ENCODE assay signal across 8 cellular contexts in genomic region chr15:94174399-94174802, GRCh38. TPM values are rescaled to one million over a fixed set of nuclear protein-coding genes. Genes with fewer than 3 reads are reported as not detected.
DNase-seq lines count a peak whose midpoint lies in the region; ATAC-seq and TF ChIP-seq lines count a peak whose summit lies in the region.

No MANE protein-coding gene starts in this region.

- no peak overlapping the region for H3K27ac ChIP-seq in mammary epithelial cell (ENCODE audit: insufficient read depth, low read depth, low read length)
- no peak overlapping the region for H3K27ac ChIP-seq in aorta (ENCODE audit: low read depth in 1 of 2, low read length in 2 of 2)

- no peak overlapping the region for H3K4me2 ChIP-seq in mammary epithelial cell (ENCODE audit: insufficient read depth, low read depth, low read length)

- ATAC-seq in GM21528 (IDR thresholded peaks at IDR 0.05; ENCODE audit: low FRiP score, unreplicated experiment) (peak; percentile 92), T-cell (replicated peaks in 1 of 4) (no peak), aorta (ENCODE audit: low FRiP score) (no peak)

- no peaks in the 10 kb centered on the region for H3K27me3 ChIP-seq in mammary epithelial cell (ENCODE audit: insufficient read depth, low read length)
- no peaks in the 10 kb centered on the region for H3K27me3 ChIP-seq in aorta (ENCODE audit: control insufficient read depth in 1 of 2, insufficient read depth in 2 of 2, low read length in 1 of 2)

- H3K4me1 Mint-ChIP-seq in T-cell: peaks cover 0 to 4% (median 0%) of the 10 kb centered on the region in 3 donors

- H3K36me3 Mint-ChIP-seq in T-cell: no peaks in the 10 kb centered on the region

- in situ Hi-C loops in GM13976 (cut with MboI; ENCODE audit: low sequenced_read_pairs, unreplicated experiment) (no loop called here), KBM-7 (cut with MboI; ENCODE audit: low pct_unique_long_range_greater_than_20kb, low sequenced_read_pairs) (no loop called here), mammary epithelial cell (cut with MboI; ENCODE audit: low sequenced_read_pairs in 2 of 2) (loop anchor here in 1 of 2 donors (10.0 kb wide), 1 partner anchor 60 kb away; the partner anchor contains the start of gene MCTP2)

- H3K36me3 ChIP-seq in mammary epithelial cell (ENCODE audit: insufficient read depth, low read length): no peaks in the 10 kb centered on the region
- H3K36me3 ChIP-seq in aorta (ENCODE audit: control insufficient read depth in 1 of 2, insufficient read depth in 2 of 2, low read length in 1 of 2): no peaks in the 10 kb centered on the region

- H3K9me3 Mint-ChIP-seq in T-cell: no peaks in the 10 kb centered on the region

- no peak overlapping the region for H3K4me3 ChIP-seq in mammary epithelial cell (replicated peaks in 1 of 3; ENCODE audit: insufficient read depth in 1 of 3, low read depth in 2 of 3, low read length in 3 of 3)
- no peak overlapping the region for H3K4me3 ChIP-seq in aorta (ENCODE audit: low read length in 2 of 2)

- CTCF ChIA-PET in mammary epithelial cell (lab: Charles Lee; ENCODE audit: low non-redundant PET): no interaction called here
- CTCF ChIA-PET in T-cell (lab: Charles Lee): no interaction called here

- H3K27me3 Mint-ChIP-seq in T-cell: peaks cover 0 to 2% of the 10 kb centered on the region in 2 donors

- H3K9ac ChIP-seq in mammary epithelial cell (ENCODE audit: insufficient read depth, low read length): no peak overlapping the region

- H3K4me1 ChIP-seq in mammary epithelial cell (ENCODE audit: insufficient read depth, low read length) (peaks cover 15% of the 10 kb centered on the region), aorta (ENCODE audit: control insufficient read depth in 1 of 2, insufficient read depth in 2 of 2, low read length in 2 of 2) (no peaks in the 10 kb centered on the region)

- DNase-seq in GM13976 (ENCODE audit: low spot score): peak; percentile 26
- peak; percentile 94 for DNase-seq in KBM-7
- DNase-seq in mammary epithelial cell: peak; percentile 93
- DNase-seq in retina: no peak
- DNase-seq in T-cell: no peak
- DNase-seq in aorta: no peak
- DNase-seq in NCI-H82 (lab: John Stamatoyannopoulos, UW): no peak

- TF ChIP-seq CTCF in GM13976 (IDR thresholded peaks at IDR 0.05; ENCODE audit: borderline replicate concordance, control extremely low read depth, extremely low read depth, insufficient read depth, missing control alignments) (no peak), mammary epithelial cell (conservative IDR thresholded peaks at IDR 0.05 in 1 of 2, IDR thresholded peaks at IDR 0.05 in 1 of 2; ENCODE audit: extremely low read depth in 1 of 2, insufficient read depth in 1 of 2, low read depth in 1 of 2, low read length in 2 of 2) (no peak)

- H3K27ac Mint-ChIP-seq in T-cell: no peak overlapping the region

- no TSS peak for BruUV-seq in mammary epithelial cell (replicated peaks; lab: Mats Ljungman, UMichigan)

- H2AFZ ChIP-seq in mammary epithelial cell (ENCODE audit: low read depth, low read length): no peak overlapping the region

- intact Hi-C loops in mammary epithelial cell (cut with micrococcal nuclease) (loop anchor here (1.0 to 2.0 kb wide), 2 partner anchors 57 to 344 kb away; partner anchors contain the start of gene MCTP2), aorta (cut with DNase I) (no loop called here)

- POLR2A ChIA-PET in T-cell (lab: Charles Lee): no interaction called here

- dilution Hi-C loops in mammary epithelial cell (cut with HindIII; ENCODE audit: low sequenced_read_pairs): no loop called here

- no peak overlapping the region for H3K4me3 Mint-ChIP-seq in T-cell

- no peaks in the 10 kb centered on the region for H3K79me2 ChIP-seq in mammary epithelial cell (ENCODE audit: insufficient read depth, low read length)

- H4K20me1 ChIP-seq in mammary epithelial cell (ENCODE audit: insufficient read depth, low read length): no peaks in the 10 kb centered on the region

- H3K9me3 ChIP-seq in mammary epithelial cell (replicated peaks; ENCODE audit: insufficient read depth, low read length) (no peaks in the 10 kb centered on the region), aorta (ENCODE audit: control insufficient read depth, low read length) (peaks cover 2% of the 10 kb centered on the region)

RNA-seq across cellular contexts. Expression of gene MCTP2, which starts 57.0 kb away (rescaled TPM):
- 10 to 100 TPM; 24.5 to 28.0 TPM for total RNA-seq in mammary epithelial cell
- 19.5 TPM for polyA plus RNA-seq in mammary epithelial cell
- 21.3 TPM for polyA minus RNA-seq in mammary epithelial cell
- 10 to 100 TPM; 16.0 to 31.3 (median 22.4) TPM for total RNA-seq in T-cell
- 1 to 10 TPM; 7.7 to 9.6 TPM for total RNA-seq in aorta
- under 1 TPM; 0.13 to 0.88 TPM for polyA plus RNA-seq in aorta

Comparison
In these comparisons a context has a peak if more than half of its experiments do, and no peak if none do; other contexts are left out.
1. DNase-seq: peak in GM13976 (single experiment), KBM-7 (single experiment) and mammary epithelial cell (single experiment); none in retina (single experiment), T-cell (0 of 34), aorta (0 of 2) and NCI-H82 (single experiment).